Comparison of ENCODE assay signal across 10 cellular contexts in the genomic region with DNA sequence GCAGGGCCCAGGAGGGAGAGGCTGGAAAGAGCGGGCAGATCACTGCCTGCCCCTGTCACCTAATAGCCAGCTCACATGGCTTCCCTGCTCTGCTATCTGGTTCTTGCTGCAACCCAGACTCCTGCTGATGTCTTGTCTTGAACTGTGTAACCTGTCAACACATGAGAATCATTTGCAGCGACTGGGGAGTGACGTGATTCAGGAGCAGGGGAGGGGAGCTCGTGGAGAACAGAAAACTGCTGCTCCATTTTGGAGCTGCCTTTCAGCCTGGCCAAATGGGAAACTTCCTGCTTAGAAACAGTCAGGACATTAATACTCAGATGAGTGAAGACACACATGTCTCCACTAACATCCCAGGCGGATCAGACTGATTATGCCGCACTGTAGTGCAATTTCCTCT. TPM values are rescaled to one million over a fixed set of nuclear protein-coding genes. Genes with fewer than 3 reads are reported as not detected.
A peak's percentile ranks its signal among the peaks of the same experiment; 100 is the strongest.
DNase-seq lines count a peak whose midpoint lies in the region; ATAC-seq and TF ChIP-seq lines count a peak whose summit lies in the region.
"Had no signal": no experiment of that assay in that cellular context is flagged by ENCODE, and none has a peak within 500 bp of the region (broad histone marks: within the 10 kb centered on the region; RNA-seq: fewer than 3 reads in every experiment).

No MANE protein-coding gene starts in this region.

- DNase-seq in ELF-1 (ENCODE audit: low read depth, low spot score) (peak; percentile 39), NCI-H69 (lab: John Stamatoyannopoulos, UW) (peak; percentile 72), fibroblast of pulmonary artery (ENCODE audit: low read depth) (peak; percentile 52), osteocyte (ENCODE audit: extremely low spot score, unreplicated experiment) (no peak), occipital lobe (lab: John Stamatoyannopoulos, UW) (no peak), MG63 (no peak), SIG-M5 (lab: John Stamatoyannopoulos, UW) (no peak)
- DNase-seq: T-helper 1 cell had no signal

- H3K4me3 ChIP-seq in fibroblast of pulmonary artery (replicated peaks; ENCODE audit: low read depth, low read length) (no peak overlapping the region), MG63 (no peak overlapping the region)

- peaks cover 8% of the 10 kb centered on the region for H3K36me3 ChIP-seq in MG63

- TF ChIP-seq CTCF in fibroblast of pulmonary artery (IDR thresholded peaks at IDR 0.05; ENCODE audit: low read length, missing control alignments) (no peak), osteocyte (IDR thresholded peaks at IDR 0.05) (no peak)

- H3K27me3 ChIP-seq in MG63: no peaks in the 10 kb centered on the region

- no peak overlapping the region for H3K4me3 Mint-ChIP-seq in osteocyte (ENCODE audit: unreplicated experiment)
- H3K4me3 Mint-ChIP-seq: IgD-negative memory B cell had no signal

- H3K27me3 Mint-ChIP-seq in osteocyte (ENCODE audit: unreplicated experiment): no peaks in the 10 kb centered on the region

- peaks cover 78% of the 10 kb centered on the region for H3K4me1 Mint-ChIP-seq in osteocyte (ENCODE audit: unreplicated experiment)

- ATAC-seq in GM21825 (IDR thresholded peaks at IDR 0.05; ENCODE audit: unreplicated experiment): no peak

- no peaks in the 10 kb centered on the region for H3K9me3 ChIP-seq in MG63

- H3K27ac Mint-ChIP-seq in osteocyte (ENCODE audit: unreplicated experiment): peak overlapping the region; percentile 93
- H3K27ac Mint-ChIP-seq: IgD-negative memory B cell had no signal

- no peaks in the 10 kb centered on the region for H3K9me3 Mint-ChIP-seq in osteocyte (ENCODE audit: unreplicated experiment)

- no peaks in the 10 kb centered on the region for H3K36me3 Mint-ChIP-seq in osteocyte (ENCODE audit: unreplicated experiment)

RNA-seq across cellular contexts. Expression of a gene that starts 38.1 kb away (rescaled TPM):
- total RNA-seq in osteocyte: 2,580 and 2,608 TPM in 2 replicates
- total RNA-seq in occipital lobe: 3,318 TPM
- 528 and 2,080 TPM in 2 replicates for total RNA-seq in MG63 (2014; rRNA removed; shearing (Covaris generic); ENCODE audit: low replicate concordance)

Comparison
In these comparisons a context has a peak if more than half of its experiments do, and no peak if none do; other contexts are left out.
1. DNase-seq: peak in ELF-1 (single experiment), NCI-H69 (single experiment) and fibroblast of pulmonary artery (single experiment); none in osteocyte (single experiment), occipital lobe (single experiment), MG63 (single experiment) and SIG-M5 (single experiment).